In the genomic region with DNA sequence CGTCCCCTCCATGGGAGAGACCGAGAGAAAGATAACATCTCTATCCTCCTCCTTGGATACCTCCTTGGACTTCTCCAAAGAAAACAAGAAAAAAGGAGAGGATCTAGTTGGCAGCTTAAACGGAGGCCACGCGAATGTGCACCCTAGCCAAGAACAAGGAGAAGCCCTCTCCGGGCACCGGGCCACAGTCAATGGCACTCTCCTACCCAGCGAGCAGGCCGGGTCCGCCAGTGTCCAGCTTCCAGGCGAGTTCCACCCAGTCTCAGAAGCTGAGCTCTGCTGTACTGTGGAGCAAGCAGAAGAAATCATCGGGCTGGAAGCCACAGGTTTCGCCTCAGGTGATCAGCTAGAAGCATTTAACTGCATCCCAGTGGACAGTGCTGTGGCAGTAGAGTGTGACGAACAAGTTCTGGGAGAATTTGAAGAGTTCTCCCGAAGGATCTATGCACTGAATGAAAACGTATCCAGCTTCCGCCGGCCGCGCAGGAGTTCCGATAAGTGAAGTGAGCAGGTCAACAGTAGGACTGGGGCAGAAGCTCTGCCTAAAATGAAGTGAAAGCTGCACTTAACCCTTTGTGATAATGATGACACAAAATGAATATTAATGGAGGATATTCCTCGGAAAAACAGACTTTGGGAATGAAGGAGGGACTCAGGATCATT, we compare ENCODE assay signal across 24 cellular contexts.
A peak's percentile ranks its signal among the peaks of the same experiment; 100 is the strongest.
DNase-seq lines count a peak whose midpoint lies in the region; ATAC-seq and TF ChIP-seq lines count a peak whose summit lies in the region.
"Had no signal": no experiment of that assay in that cellular context is flagged by ENCODE, and none has a peak within 500 bp of the region (broad histone marks: within the 10 kb centered on the region; RNA-seq: fewer than 3 reads in every experiment).

No MANE protein-coding gene starts in this region.

- ATAC-seq in memory B cell (ENCODE audit: low read depth): no peak
- ATAC-seq: body of pancreas, SK-N-SH treated with all-trans-retinoic acid at 6 μM for 48 hours had no signal

- no peak overlapping the region for H3K4me3 Mint-ChIP-seq in endodermal cell
- no peak overlapping the region for H3K4me3 Mint-ChIP-seq in memory B cell
- H3K4me3 Mint-ChIP-seq: CD4-positive, alpha-beta memory T cell; naive B cell had no signal

- TF ChIP-seq POLR2A in thyroid gland (IDR thresholded peaks at IDR 0.05): no peak

- no peak overlapping the region for H2AFZ ChIP-seq in OCI-LY7 (ENCODE audit: low read length)

- H3K4me3 ChIP-seq in OCI-LY7 (ENCODE audit: low read depth, low read length, poor library complexity, severe bottlenecking) (no peak overlapping the region), endodermal cell (ENCODE audit: low read length) (no peak overlapping the region), thyroid gland (replicated peaks in 1 of 3) (no peak overlapping the region)
- H3K4me3 ChIP-seq: body of pancreas, upper lobe of left lung had no signal

- no peaks in the 10 kb centered on the region for H3K9me2 ChIP-seq in OCI-LY7 (ENCODE audit: insufficient read depth, low read length)

- intact Hi-C loops in OCI-LY7 (cut with micrococcal nuclease; ENCODE audit: unreplicated experiment) (no loop called here), thyroid gland (cut with DNase I) (no loop called here)

- H3K27me3 Mint-ChIP-seq in endodermal cell (ENCODE audit: insufficient read depth) (peaks cover 27% of the 10 kb centered on the region), memory B cell (no peaks in the 10 kb centered on the region)
- H3K27me3 Mint-ChIP-seq: CD4-positive, alpha-beta memory T cell; naive B cell had no signal

- H3K4me1 Mint-ChIP-seq in endodermal cell (no peaks in the 10 kb centered on the region), memory B cell (peaks cover 6% of the 10 kb centered on the region)

- H3K27ac ChIP-seq in OCI-LY7 (ENCODE audit: low read depth, low read length, poor library complexity, severe bottlenecking) (no peak overlapping the region), endodermal cell (ENCODE audit: low read depth, low read length) (no peak overlapping the region), thyroid gland (peak overlapping the region; percentile 71 to 77 (median 73))
- H3K27ac ChIP-seq: body of pancreas, upper lobe of left lung had no signal

- H3K36me3 ChIP-seq in OCI-LY7 (ENCODE audit: insufficient read depth, low read length) (peaks cover 51% of the 10 kb centered on the region), endodermal cell (ENCODE audit: control insufficient read depth, insufficient read depth, low read length) (peaks cover 19% of the 10 kb centered on the region), thyroid gland (no peaks in the 10 kb centered on the region)

- DNase-seq in OCI-LY7 (ENCODE audit: low spot score): no peak
- DNase-seq in endodermal cell: peak; percentile 32
- no peak for DNase-seq in memory B cell (ENCODE audit: low spot score in 2 of 2)
- peak; percentile 95 to 97 for DNase-seq in thyroid gland
- DNase-seq in NCI-H2081 treated with DMSO at 0.1 percent for 48 hours (lab: John Stamatoyannopoulos, UW): no peak
- DNase-seq in stimulated activated naive CD4-positive, alpha-beta T cell treated with Interleukin-2 at 50 U/mL for 16 hours (lab: John Stamatoyannopoulos, UW): no peak
- DNase-seq in NCI-H524 treated with DMSO at 0.1 percent for 48 hours (lab: John Stamatoyannopoulos, UW): no peak
- DNase-seq: activated CD4-positive, alpha-beta T cell treated with anti-CD3 and anti-CD28 coated beads for 4 hours; activated gamma-delta T cell; body of pancreas; CD4-positive, alpha-beta memory T cell; EL; KG1; left cardiac atrium; MM.1S; naive B cell; NCI-H2081; NCI-H345; NCI-H748 treated with DMSO at 0.1 percent for 48 hours; occipital lobe; stimulated activated CD8-positive, alpha-beta memory T cell treated with anti-CD3 and anti-CD28 coated beads, Interleukin-4, amount 100 ng/mL, for 48 hours; T-helper 2 cell had no signal

- peaks cover 39% of the 10 kb centered on the region for H3K27me3 ChIP-seq in endodermal cell (ENCODE audit: control insufficient read depth, insufficient read depth, low read length, poor library complexity, severe bottlenecking)
- H3K27me3 ChIP-seq in thyroid gland: no peaks in the 10 kb centered on the region
- H3K27me3 ChIP-seq: body of pancreas, upper lobe of left lung had no signal

- POLR2A ChIA-PET in OCI-LY7 (lab: Charles Lee): no interaction called here

- no peaks in the 10 kb centered on the region for H4K20me1 ChIP-seq in OCI-LY7 (ENCODE audit: insufficient read depth, low read length)

- no peak overlapping the region for H3K9ac ChIP-seq in endodermal cell (ENCODE audit: extremely low read depth, low read length, poor library complexity, severe bottlenecking)

- H3K9me3 Mint-ChIP-seq in endodermal cell (no peaks in the 10 kb centered on the region), memory B cell (no peaks in the 10 kb centered on the region)
- H3K9me3 Mint-ChIP-seq: CD4-positive, alpha-beta memory T cell; naive B cell had no signal

- TSS peak; percentile 8 for BruUV-seq in OCI-LY7 (replicated peaks; lab: Mats Ljungman, UMichigan)

- H3K79me2 ChIP-seq in OCI-LY7 (ENCODE audit: insufficient read depth, low read depth, low read length): no peaks in the 10 kb centered on the region

- CTCF ChIA-PET in OCI-LY7 (lab: Charles Lee; ENCODE audit: unreplicated experiment): interaction anchor here (0.5 kb wide), 1 partner anchor 244 kb away, joined by 3 read pairs; no protein-coding TSS in a partner anchor

- H3K4me2 ChIP-seq in OCI-LY7 (ENCODE audit: low read length): no peak overlapping the region

- H3K4me1 ChIP-seq in OCI-LY7 (ENCODE audit: insufficient read depth, low read length, poor library complexity, severe bottlenecking) (no peaks in the 10 kb centered on the region), endodermal cell (ENCODE audit: control insufficient read depth, insufficient read depth, low read length) (no peaks in the 10 kb centered on the region), thyroid gland (peaks cover 31 to 39% of the 10 kb centered on the region in 2 donors)
- H3K4me1 ChIP-seq: body of pancreas had no signal

- H3K27ac Mint-ChIP-seq in endodermal cell (no peak overlapping the region), memory B cell (peak overlapping the region; percentile 28)

- H3K36me3 Mint-ChIP-seq in endodermal cell (ENCODE audit: low read depth) (peaks cover 33% of the 10 kb centered on the region), memory B cell (peaks cover 11% of the 10 kb centered on the region)

- no peak for TF ChIP-seq CTCF in OCI-LY7 (conservative IDR thresholded peaks at IDR 0.05; ENCODE audit: low read length)
- TF ChIP-seq CTCF in endodermal cell (conservative IDR thresholded peaks at IDR 0.05): no peak
- TF ChIP-seq CTCF in thyroid gland (IDR thresholded peaks at IDR 0.05): no peak

- no peaks in the 10 kb centered on the region for H3K9me3 ChIP-seq in OCI-LY7 (ENCODE audit: low read length)
- no peaks in the 10 kb centered on the region for H3K9me3 ChIP-seq in endodermal cell (ENCODE audit: control insufficient read depth, low read length)
- no peaks in the 10 kb centered on the region for H3K9me3 ChIP-seq in thyroid gland
- H3K9me3 ChIP-seq: body of pancreas, upper lobe of left lung had no signal

- whole genome bisulfite sequencing in endodermal cell (ENCODE audit: insufficient coverage in 1 of 2, insufficient read length in 1 of 2), 2 experiments: 95 to 97% methylated on average over 19 to 22 of the region's 22 CpGs
- 37 to 42% methylated on average over 21 to 22 of the region's 22 CpGs for WGBS in thyroid gland, 2 donors

Comparison
In these comparisons a context has a peak if more than half of its experiments do, and no peak if none do; other contexts are left out.
1. DNase-seq: peak in endodermal cell (single experiment) and thyroid gland (2 of 2); none in OCI-LY7 (single experiment), memory B cell (0 of 2), NCI-H2081 treated with DMSO at 0.1 percent for 48 hours (single experiment), stimulated activated naive CD4-positive, alpha-beta T cell treated with Interleukin-2 at 50 U/mL for 16 hours (single experiment) and NCI-H524 treated with DMSO at 0.1 percent for 48 hours (single experiment).
2. H3K27ac ChIP-seq: peak in thyroid gland (3 of 3); none in OCI-LY7 (single experiment) and endodermal cell (single experiment).